In the genomic region with DNA sequence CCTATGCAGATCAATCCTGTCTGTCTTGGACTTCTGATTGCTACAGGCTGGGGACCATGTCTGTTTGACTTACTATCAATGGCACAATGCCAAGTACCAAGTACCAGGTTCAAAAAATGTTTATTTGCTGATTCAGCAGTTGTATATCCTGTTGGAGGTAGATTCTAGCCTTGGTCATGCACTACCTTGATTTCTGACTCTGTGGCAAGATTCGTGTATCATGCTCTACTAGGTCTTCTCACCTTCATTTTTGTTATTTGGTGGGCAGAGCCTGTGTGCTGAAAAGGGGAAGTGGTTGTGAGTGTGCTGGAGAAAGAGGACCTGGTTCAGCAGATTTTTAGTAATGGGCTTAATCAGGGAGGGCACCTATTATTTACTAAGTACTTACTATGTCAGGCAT, we compare ENCODE assay signal across 10 cellular contexts.
DNase-seq lines count a peak whose midpoint lies in the region; ATAC-seq and TF ChIP-seq lines count a peak whose summit lies in the region.
"Had no signal": no experiment of that assay in that cellular context is flagged by ENCODE, and none has a peak within 500 bp of the region (broad histone marks: within the 10 kb centered on the region; RNA-seq: fewer than 3 reads in every experiment).

No MANE protein-coding gene starts in this region.

- peaks cover 11% of the 10 kb centered on the region for H3K9me3 Mint-ChIP-seq in type B pancreatic cell

- intact Hi-C loops in OCI-LY7 (cut with micrococcal nuclease; ENCODE audit: unreplicated experiment) (no loop called here), left lung (cut with DNase I) (no loop called here)

- CTCF ChIA-PET in OCI-LY7 (lab: Charles Lee; ENCODE audit: unreplicated experiment): no interaction called here

- H3K9me2 ChIP-seq in OCI-LY7 (ENCODE audit: insufficient read depth, low read length): no peaks in the 10 kb centered on the region

- peak; percentile 75 for DNase-seq in GM12865 (ENCODE audit: low read depth)
- DNase-seq in OCI-LY7 (ENCODE audit: low spot score): peak; percentile 4
- no peak for DNase-seq in activated CD4-positive, alpha-beta T cell treated with anti-CD3 and anti-CD28 coated beads, Interleukin-2, amount 50 U/mL, for 48 hours
- DNase-seq in activated T-cell treated with anti-CD3 and anti-CD28 coated beads for 4 hours: no peak
- DNase-seq in left lung: no peak
- DNase-seq in type B pancreatic cell (ENCODE audit: extremely low spot score, unreplicated experiment): no peak
- DNase-seq: activated CD8-positive, alpha-beta memory T cell treated with anti-CD3 and anti-CD28 coated beads, Interleukin-2, amount 10 ng/mL, durations not matched to agents 7 days and 5 days; Calu3 had no signal

- peaks cover 3% of the 10 kb centered on the region for H3K36me3 Mint-ChIP-seq in type B pancreatic cell
- H3K36me3 Mint-ChIP-seq: activated CD8-positive, alpha-beta memory T cell treated with anti-CD3 and anti-CD28 coated beads, Interleukin-2, amount 10 ng/mL, durations not matched to agents 7 days and 5 days had no signal

- no peak overlapping the region for H2AFZ ChIP-seq in OCI-LY7 (ENCODE audit: low read length)

- H3K9me3 ChIP-seq in OCI-LY7 (ENCODE audit: low read length) (no peaks in the 10 kb centered on the region), left lung (peaks cover 0 to 20% of the 10 kb centered on the region in 2 donors)

- H3K4me1 Mint-ChIP-seq in type B pancreatic cell (ENCODE audit: unreplicated experiment): peaks cover 12% of the 10 kb centered on the region
- H3K4me1 Mint-ChIP-seq: activated CD8-positive, alpha-beta memory T cell treated with anti-CD3 and anti-CD28 coated beads, Interleukin-2, amount 10 ng/mL, durations not matched to agents 7 days and 5 days had no signal

- no peaks in the 10 kb centered on the region for H3K27me3 Mint-ChIP-seq in type B pancreatic cell

- H3K27ac ChIP-seq in OCI-LY7 (ENCODE audit: low read depth, low read length, poor library complexity, severe bottlenecking) (no peak overlapping the region), left lung (no peak overlapping the region)

- no peak overlapping the region for H3K4me2 ChIP-seq in OCI-LY7 (ENCODE audit: low read length)

- ATAC-seq in GM19438 (IDR thresholded peaks at IDR 0.05; ENCODE audit: low read depth, unreplicated experiment) (peak; percentile 72), HG03135 (IDR thresholded peaks at IDR 0.05; ENCODE audit: unreplicated experiment) (peak; percentile 94), left lung (no peak)
- ATAC-seq: activated CD8-positive, alpha-beta memory T cell treated with anti-CD3 and anti-CD28 coated beads, Interleukin-2, amount 10 ng/mL, durations not matched to agents 7 days and 5 days had no signal

- TF ChIP-seq CTCF in GM12865 (IDR thresholded peaks at IDR 0.05; ENCODE audit: insufficient read depth, low read depth, low read length, missing control alignments) (no peak), OCI-LY7 (conservative IDR thresholded peaks at IDR 0.05; ENCODE audit: low read length) (no peak), left lung (IDR thresholded peaks at IDR 0.05) (no peak), type B pancreatic cell (conservative IDR thresholded peaks at IDR 0.05) (no peak)

- no peak overlapping the region for H3K27ac Mint-ChIP-seq in type B pancreatic cell
- H3K27ac Mint-ChIP-seq: activated CD8-positive, alpha-beta memory T cell treated with anti-CD3 and anti-CD28 coated beads, Interleukin-2, amount 10 ng/mL, durations not matched to agents 7 days and 5 days had no signal

- no TSS peak for BruUV-seq in OCI-LY7 (replicated peaks; lab: Mats Ljungman, UMichigan)

- no peak overlapping the region for H3K4me3 Mint-ChIP-seq in type B pancreatic cell
- H3K4me3 Mint-ChIP-seq: activated CD8-positive, alpha-beta memory T cell treated with anti-CD3 and anti-CD28 coated beads, Interleukin-2, amount 10 ng/mL, durations not matched to agents 7 days and 5 days had no signal

- POLR2A ChIA-PET in OCI-LY7 (lab: Charles Lee): interaction anchor here (0.7 kb wide), 1 partner anchor 216 kb away, joined by 3 read pairs; no protein-coding TSS in a partner anchor

- H3K27me3 ChIP-seq in left lung: no peaks in the 10 kb centered on the region

- H4K20me1 ChIP-seq in OCI-LY7 (ENCODE audit: insufficient read depth, low read length): no peaks in the 10 kb centered on the region

- H3K36me3 ChIP-seq in OCI-LY7 (ENCODE audit: insufficient read depth, low read length) (no peaks in the 10 kb centered on the region), left lung (no peaks in the 10 kb centered on the region)

- H3K4me3 ChIP-seq in GM12865 (ENCODE audit: low read depth, low read length) (no peak overlapping the region), OCI-LY7 (ENCODE audit: low read depth, low read length, poor library complexity, severe bottlenecking) (no peak overlapping the region), left lung (no peak overlapping the region)

- H3K4me1 ChIP-seq in OCI-LY7 (ENCODE audit: insufficient read depth, low read length, poor library complexity, severe bottlenecking): no peaks in the 10 kb centered on the region
- H3K4me1 ChIP-seq in left lung: no peaks in the 10 kb centered on the region

- no peaks in the 10 kb centered on the region for H3K79me2 ChIP-seq in OCI-LY7 (ENCODE audit: insufficient read depth, low read depth, low read length)

Comparison
In these comparisons a context has a peak if more than half of its experiments do, and no peak if none do; other contexts are left out.
1. DNase-seq: peak in GM12865 (single experiment) and OCI-LY7 (single experiment); none in activated CD4-positive, alpha-beta T cell treated with anti-CD3 and anti-CD28 coated beads, Interleukin-2, amount 50 U/mL, for 48 hours (0 of 2), activated T-cell treated with anti-CD3 and anti-CD28 coated beads for 4 hours (single experiment), left lung (0 of 2) and type B pancreatic cell (single experiment).